ENCODE assay signal across 8 cellular contexts in genomic region chr9:137064027-137064879, GRCh38. TPM values are rescaled to one million over a fixed set of nuclear protein-coding genes. Genes with fewer than 3 reads are reported as not detected.
DNase-seq lines count a peak whose midpoint lies in the region; ATAC-seq and TF ChIP-seq lines count a peak whose summit lies in the region.

No MANE protein-coding gene starts in this region.

- no peak overlapping the region for H3K4me3 Mint-ChIP-seq in stimulated activated effector memory CD8-positive, alpha-beta T cell treated with anti-CD3 and anti-CD28 coated beads, Interleukin-12 subunit alpha, Interleukin-12 subunit beta, amount 100 ng/mL, for 72 hours

- H3K9me3 Mint-ChIP-seq in stimulated activated effector memory CD8-positive, alpha-beta T cell treated with anti-CD3 and anti-CD28 coated beads, Interleukin-12 subunit alpha, Interleukin-12 subunit beta, amount 100 ng/mL, for 72 hours: no peaks in the 10 kb centered on the region

- peaks cover 13% of the 10 kb centered on the region for H3K4me1 Mint-ChIP-seq in stimulated activated effector memory CD8-positive, alpha-beta T cell treated with anti-CD3 and anti-CD28 coated beads, Interleukin-12 subunit alpha, Interleukin-12 subunit beta, amount 100 ng/mL, for 72 hours

- H3K4me1 ChIP-seq in right lobe of liver: no peaks in the 10 kb centered on the region

- no peak overlapping the region for H3K27ac ChIP-seq in right lobe of liver

- intact Hi-C loops in right lobe of liver (cut with DNase I): no loop called here

- H3K36me3 ChIP-seq in right lobe of liver: no peaks in the 10 kb centered on the region

- WGBS in right lobe of liver (ENCODE audit: insufficient coverage, low coverage, low lambda C conversion rate, missing lambda C conversion rate): 0% methylated on average over 2 of the region's 55 CpGs

- DNase-seq in DMS53 treated with DMSO at 0.1 percent for 48 hours (lab: John Stamatoyannopoulos, UW; ENCODE audit: unreplicated experiment) (peak; percentile 38), cerebellum (ENCODE audit: low spot score) (peak; percentile 76), right lobe of liver (peak; percentile 70 to 82 (median 77)), pons (ENCODE audit: low spot score) (no peak)
- DNase-seq in stimulated activated effector memory CD8-positive, alpha-beta T cell treated with anti-CD3 and anti-CD28 coated beads, Interleukin-12 subunit alpha, Interleukin-12 subunit beta, amount 100 ng/mL, for 72 hours (ENCODE audit: low spot score in 2 of 2): peak; percentile 67 to 86

- no peaks in the 10 kb centered on the region for H3K36me3 Mint-ChIP-seq in stimulated activated effector memory CD8-positive, alpha-beta T cell treated with anti-CD3 and anti-CD28 coated beads, Interleukin-12 subunit alpha, Interleukin-12 subunit beta, amount 100 ng/mL, for 72 hours

- H3K27me3 ChIP-seq in right lobe of liver: peaks cover 0 to 8% of the 10 kb centered on the region in 2 donors

- no peak overlapping the region for H3K27ac Mint-ChIP-seq in stimulated activated effector memory CD8-positive, alpha-beta T cell treated with anti-CD3 and anti-CD28 coated beads, Interleukin-12 subunit alpha, Interleukin-12 subunit beta, amount 100 ng/mL, for 72 hours

- no peak for TF ChIP-seq POLR2A in right lobe of liver (IDR thresholded peaks at IDR 0.05)

- peak; percentile 27 to 34 for ATAC-seq in activated CD4-positive, CD25-positive, alpha-beta regulatory T cell treated with anti-CD3 and anti-CD28 coated beads, Interleukin-2, amount 50 U/mL, for 24 hours
- peak; percentile 73 to 88 (median 82) for ATAC-seq in right lobe of liver
- ATAC-seq in stimulated activated effector memory CD8-positive, alpha-beta T cell treated with anti-CD3 and anti-CD28 coated beads, Interleukin-12 subunit alpha, Interleukin-12 subunit beta, amount 100 ng/mL, for 72 hours: peak; percentile 27
- no peak for ATAC-seq in GM18868 (IDR thresholded peaks at IDR 0.05; ENCODE audit: unreplicated experiment)

- no peak overlapping the region for H3K4me3 ChIP-seq in right lobe of liver

- TF ChIP-seq CTCF in LNCAP (IDR thresholded peaks at IDR 0.05) (peak; percentile 97), right lobe of liver (IDR thresholded peaks at IDR 0.05) (peak; percentile 91 to 98 (median 92))

- no peaks in the 10 kb centered on the region for H3K9me3 ChIP-seq in right lobe of liver

RNA-seq across cellular contexts. Expression of gene SAPCD2, which starts 6.1 kb away (rescaled TPM):
- total RNA-seq in cerebellum: 4.7 TPM
- total RNA-seq in right lobe of liver: under 1 TPM in 5 of 6 experiments, not detected in 1; 0.05 to 0.43 (median 0.22) TPM

RNA-seq across cellular contexts. Expression of gene ENTPD2, which starts 10.4 kb away (rescaled TPM):
- total RNA-seq in cerebellum (0.45 TPM), right lobe of liver (1 to 10 TPM in 2 of 6 experiments, under 1 TPM in 4; 0.50 to 2.1 (median 0.80) TPM)

RNA-seq across cellular contexts. Expression of gene UAP1L1, which starts 13.1 kb away (rescaled TPM):
- total RNA-seq in cerebellum (0.73 TPM), right lobe of liver (1 to 10 TPM; 1.3 to 4.9 (median 1.9) TPM)

RNA-seq across cellular contexts. Expression of gene NPDC1, which starts 18.3 kb away (rescaled TPM):
- total RNA-seq in cerebellum: 24.0 TPM
- total RNA-seq in right lobe of liver: 10 to 100 TPM in 5 of 6 experiments, 1 to 10 TPM in 1; 9.3 to 14.9 (median 12.2) TPM

RNA-seq across cellular contexts. Expression of gene MAN1B1, which starts 22.5 kb away (rescaled TPM):
- 38.2 TPM for total RNA-seq in cerebellum
- 10 to 100 TPM; 24.0 to 39.1 (median 28.8) TPM for total RNA-seq in right lobe of liver
